ENCODE assay signal across 1 cellular context in genomic region chr1:212477680-212478466, GRCh38.
TF ChIP-seq lines count a peak whose summit lies in the region.

No MANE protein-coding gene starts in this region.

TF ChIP-seq in K562, 482 proteins besides CTCF, POLR2A, EP300 and RAD21 (continued from another document):
- no peak for TF ChIP-seq SREBF1 (IDR thresholded peaks at IDR 0.05; ENCODE audit: borderline replicate concordance, low read depth, low read length)
- TF ChIP-seq MAFF (IDR thresholded peaks at IDR 0.05; ENCODE audit: low read length), result no peak
- peak; percentile 95 for TF ChIP-seq HMG20A (CRISPR knock-in tag; conservative IDR thresholded peaks at IDR 0.05)
- TF ChIP-seq, protein P1, sequence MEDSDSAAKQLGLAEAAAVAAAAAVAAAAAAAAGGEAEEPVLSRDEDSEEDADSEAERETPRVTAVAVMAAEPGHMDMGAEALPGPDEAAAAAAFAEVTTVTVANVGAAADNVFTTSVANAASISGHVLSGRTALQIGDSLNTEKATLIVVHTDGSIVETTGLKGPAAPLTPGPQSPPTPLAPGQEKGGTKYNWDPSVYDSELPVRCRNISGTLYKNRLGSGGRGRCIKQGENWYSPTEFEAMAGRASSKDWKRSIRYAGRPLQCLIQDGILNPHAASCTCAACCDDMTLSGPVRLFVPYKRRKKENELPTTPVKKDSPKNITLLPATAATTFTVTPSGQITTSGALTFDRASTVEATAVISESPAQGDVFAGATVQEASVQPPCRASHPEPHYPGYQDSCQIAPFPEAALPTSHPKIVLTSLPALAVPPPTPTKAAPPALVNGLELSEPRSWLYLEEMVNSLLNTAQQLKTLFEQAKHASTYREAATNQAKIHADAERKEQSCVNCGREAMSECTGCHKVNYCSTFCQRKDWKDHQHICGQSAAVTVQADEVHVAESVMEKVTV (CRISPR knock-in tag; IDR thresholded peaks at IDR 0.05), result peak; percentile 74
- no peak for TF ChIP-seq SFPQ (IDR thresholded peaks at IDR 0.05; ENCODE audit: low read depth, low read length)
- no peak for TF ChIP-seq CHCHD3 (CRISPR knock-in tag; IDR thresholded peaks at IDR 0.05)
- TF ChIP-seq CHD2 (IDR thresholded peaks at IDR 0.05; ENCODE audit: low read depth, low read length), result no peak
- TF ChIP-seq PRDM10 (IDR thresholded peaks at IDR 0.05; ENCODE audit: partially characterized antibody), result no peak
- no peak for TF ChIP-seq THAP12 (CRISPR knock-in tag; IDR thresholded peaks at IDR 0.05)
- no peak for TF ChIP-seq NR3C1 (CRISPR knock-in tag; IDR thresholded peaks at IDR 0.05)
- no peak for TF ChIP-seq ZC3H8 (IDR thresholded peaks at IDR 0.05)
- peak; percentile 100 for TF ChIP-seq ZNF175 (CRISPR knock-in tag; IDR thresholded peaks at IDR 0.05; ENCODE audit: low read depth)
- peak; percentile 39 for TF ChIP-seq MEIS2 (IDR thresholded peaks at IDR 0.05; ENCODE audit: partially characterized antibody)
- no peak for TF ChIP-seq SUPT5H (IDR thresholded peaks at IDR 0.05)
- no peak for TF ChIP-seq POLR3G (IDR thresholded peaks at IDR 0.05; ENCODE audit: extremely low read depth, insufficient read length, insufficient replicate concordance)
- TF ChIP-seq NFIC (IDR thresholded peaks at IDR 0.05), result no peak
- peak; percentile 56; the same call in 1 of the 2 replicates for TF ChIP-seq KLF1 (tag; IDR thresholded peaks at IDR 0.05)
- TF ChIP-seq GTF2E2 (tag; IDR thresholded peaks at IDR 0.05), result peak; percentile 88; the same call in 1 of the 2 replicates
- no peak for TF ChIP-seq TFAP4 (CRISPR knock-in tag; IDR thresholded peaks at IDR 0.05; ENCODE audit: borderline replicate concordance)
- TF ChIP-seq, protein P2, sequence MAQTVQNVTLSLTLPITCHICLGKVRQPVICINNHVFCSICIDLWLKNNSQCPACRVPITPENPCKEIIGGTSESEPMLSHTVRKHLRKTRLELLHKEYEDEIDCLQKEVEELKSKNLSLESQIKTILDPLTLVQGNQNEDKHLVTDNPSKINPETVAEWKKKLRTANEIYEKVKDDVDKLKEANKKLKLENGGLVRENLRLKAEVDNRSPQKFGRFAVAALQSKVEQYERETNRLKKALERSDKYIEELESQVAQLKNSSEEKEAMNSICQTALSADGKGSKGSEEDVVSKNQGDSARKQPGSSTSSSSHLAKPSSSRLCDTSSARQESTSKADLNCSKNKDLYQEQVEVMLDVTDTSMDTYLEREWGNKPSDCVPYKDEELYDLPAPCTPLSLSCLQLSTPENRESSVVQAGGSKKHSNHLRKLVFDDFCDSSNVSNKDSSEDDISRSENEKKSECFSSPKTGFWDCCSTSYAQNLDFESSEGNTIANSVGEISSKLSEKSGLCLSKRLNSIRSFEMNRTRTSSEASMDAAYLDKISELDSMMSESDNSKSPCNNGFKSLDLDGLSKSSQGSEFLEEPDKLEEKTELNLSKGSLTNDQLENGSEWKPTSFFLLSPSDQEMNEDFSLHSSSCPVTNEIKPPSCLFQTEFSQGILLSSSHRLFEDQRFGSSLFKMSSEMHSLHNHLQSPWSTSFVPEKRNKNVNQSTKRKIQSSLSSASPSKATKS (CRISPR knock-in tag; IDR thresholded peaks at IDR 0.05), result peak; percentile 92
- TF ChIP-seq ZBTB49 (CRISPR knock-in tag; IDR thresholded peaks at IDR 0.05; ENCODE audit: borderline replicate concordance), result no peak
- TF ChIP-seq TOE1 (IDR thresholded peaks at IDR 0.05; ENCODE audit: borderline replicate concordance), result no peak
- no peak for TF ChIP-seq TOE1 (CRISPR knock-in tag; IDR thresholded peaks at IDR 0.05; ENCODE audit: borderline replicate concordance, low read depth)
- no peak for TF ChIP-seq JUN (IDR thresholded peaks at IDR 0.05; ENCODE audit: borderline replicate concordance, low read depth, low read length)
- TF ChIP-seq JUN (CRISPR knock-in tag; IDR thresholded peaks at IDR 0.05; ENCODE audit: borderline replicate concordance), result no peak
- TF ChIP-seq ELF1 (tag; IDR thresholded peaks at IDR 0.05), result peak; percentile 55; the same call in 1 of the 2 replicates
- TF ChIP-seq SAFB (IDR thresholded peaks at IDR 0.05; ENCODE audit: borderline replicate concordance, low read depth, low read length), result no peak
- TF ChIP-seq ARNT (IDR thresholded peaks at IDR 0.05), result no peak
- no peak for TF ChIP-seq MTA3 (IDR thresholded peaks at IDR 0.05; ENCODE audit: borderline replicate concordance)
- TF ChIP-seq, protein P3, sequence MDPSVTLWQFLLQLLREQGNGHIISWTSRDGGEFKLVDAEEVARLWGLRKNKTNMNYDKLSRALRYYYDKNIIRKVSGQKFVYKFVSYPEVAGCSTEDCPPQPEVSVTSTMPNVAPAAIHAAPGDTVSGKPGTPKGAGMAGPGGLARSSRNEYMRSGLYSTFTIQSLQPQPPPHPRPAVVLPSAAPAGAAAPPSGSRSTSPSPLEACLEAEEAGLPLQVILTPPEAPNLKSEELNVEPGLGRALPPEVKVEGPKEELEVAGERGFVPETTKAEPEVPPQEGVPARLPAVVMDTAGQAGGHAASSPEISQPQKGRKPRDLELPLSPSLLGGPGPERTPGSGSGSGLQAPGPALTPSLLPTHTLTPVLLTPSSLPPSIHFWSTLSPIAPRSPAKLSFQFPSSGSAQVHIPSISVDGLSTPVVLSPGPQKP (CRISPR knock-in tag; IDR thresholded peaks at IDR 0.05), result no peak
- no peak for TF ChIP-seq KAT8 (IDR thresholded peaks at IDR 0.05; ENCODE audit: low read depth)
- no peak for TF ChIP-seq NR2C1 (IDR thresholded peaks at IDR 0.05)
- peak; percentile 96 for TF ChIP-seq NR2C1 (tag; IDR thresholded peaks at IDR 0.05)
- no peak for TF ChIP-seq CBX8 (IDR thresholded peaks at IDR 0.05; ENCODE audit: borderline replicate concordance, extremely low read depth, low read depth, low read length, poor library complexity, severe bottlenecking)
- TF ChIP-seq ZNF766 (CRISPR knock-in tag; conservative IDR thresholded peaks at IDR 0.05), result peak; percentile 99
- no peak for TF ChIP-seq HCFC1 (IDR thresholded peaks at IDR 0.05; ENCODE audit: low read depth, low read length)
- no peak for TF ChIP-seq SRSF3 (IDR thresholded peaks at IDR 0.05; ENCODE audit: insufficient read depth, low read length)
- peak; percentile 94 for TF ChIP-seq ZFP1 (CRISPR knock-in tag; IDR thresholded peaks at IDR 0.05)
- TF ChIP-seq CREB3 (tag; conservative IDR thresholded peaks at IDR 0.05; ENCODE audit: low read depth), result peak; percentile 99
- no peak for TF ChIP-seq BRF1 (IDR thresholded peaks at IDR 0.05; ENCODE audit: borderline replicate concordance, extremely low read depth, insufficient read length)
